Comparison of ENCODE assay signal across 7 cellular contexts in the genomic region with DNA sequence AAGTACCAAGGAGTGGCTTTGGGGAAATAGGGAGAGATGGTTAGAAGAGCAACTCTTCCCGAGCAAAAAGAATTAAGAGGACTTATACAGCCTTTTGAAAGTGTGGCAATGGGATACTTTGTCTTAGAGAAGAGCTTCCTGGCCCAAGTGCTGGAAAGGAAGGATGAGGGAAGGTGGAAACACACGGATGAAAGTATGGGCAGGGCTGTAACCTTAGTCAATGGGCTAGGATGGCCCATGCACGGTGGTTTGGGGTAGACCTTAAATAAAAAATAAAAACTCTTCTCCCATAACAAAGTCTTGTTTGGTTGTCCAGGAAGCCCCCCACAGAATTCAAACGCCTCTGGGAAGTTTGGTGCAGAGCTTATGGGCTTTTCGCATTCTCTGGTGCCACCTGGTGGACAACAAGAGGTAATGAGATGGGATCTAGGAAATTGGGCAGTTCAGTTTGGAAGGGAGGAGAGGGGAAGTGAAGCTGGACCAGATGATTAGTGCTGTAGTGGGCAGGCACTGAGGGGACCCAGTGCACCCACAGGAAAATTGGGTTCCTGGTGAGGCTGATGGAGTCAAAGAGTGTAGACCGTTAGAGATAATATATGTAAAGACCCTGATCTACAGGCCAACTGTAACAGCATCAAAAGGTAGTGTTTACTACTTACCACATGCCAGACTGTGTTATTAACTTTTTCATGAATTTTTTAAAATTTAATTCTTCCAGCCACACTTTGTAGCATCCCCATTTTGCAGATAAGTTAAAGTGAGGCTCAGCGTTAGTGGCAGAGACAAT. TPM values are rescaled to one million over a fixed set of nuclear protein-coding genes. Genes with fewer than 3 reads are reported as not detected.
DNase-seq lines count a peak whose midpoint lies in the region; TF ChIP-seq lines count a peak whose summit lies in the region.

No MANE protein-coding gene starts in this region.

- H3K9me3 ChIP-seq in HAP-1: no peaks in the 10 kb centered on the region

- H3K27me3 Mint-ChIP-seq in activated CD4-positive, alpha-beta memory T cell treated with anti-CD3 and anti-CD28 coated beads, Interleukin-2, amount 10 ng/mL, durations not matched to agents 7 days and 5 days: peaks cover 4% of the 10 kb centered on the region
- H3K27me3 Mint-ChIP-seq in activated T-helper 1 cell treated with anti-CD3 and anti-CD28 coated beads, Interleukin-12 subunit alpha, Interleukin-12 subunit beta, Interleukin-2, Interleukin-4 antibody, amounts not matched to agents 30 ng/mL and 10 ng/mL and 1 ng/mL, durations not matched to agents 14 hours and 24 hours and 36 hours (ENCODE audit: insufficient read depth): no peaks in the 10 kb centered on the region

- DNase-seq in ELR (ENCODE audit: low read depth) (peak; percentile 46), HAP-1 (ENCODE audit: low spot score in 2 of 2) (peak; percentile 57 to 72), NCI-H460 (ENCODE audit: extremely low read depth, low read depth) (peak; percentile 57), fibroblast of mammary gland (ENCODE audit: low read depth) (peak; percentile 64), occipital lobe (lab: John Stamatoyannopoulos, UW) (peak; percentile 1)
- peak; percentile 25 for DNase-seq in activated CD4-positive, alpha-beta memory T cell treated with anti-CD3 and anti-CD28 coated beads, Interleukin-2, amount 10 ng/mL, durations not matched to agents 7 days and 5 days
- no peak for DNase-seq in activated T-helper 1 cell treated with anti-CD3 and anti-CD28 coated beads, Interleukin-12 subunit alpha, Interleukin-12 subunit beta, Interleukin-2, Interleukin-4 antibody, amounts not matched to agents 30 ng/mL and 10 ng/mL and 1 ng/mL, durations not matched to agents 14 hours and 24 hours and 36 hours (ENCODE audit: low spot score)

- in situ Hi-C loops in HAP-1 (cut with MboI; ENCODE audit: low sequenced_read_pairs): loop anchor here (5.0 to 25.0 kb wide), 3 partner anchors 375 to 805 kb away; partner anchors contain the start of gene ELF4

- CTCF ChIA-PET in activated CD4-positive, alpha-beta memory T cell treated with anti-CD3 and anti-CD28 coated beads, Interleukin-2, amount 10 ng/mL, durations not matched to agents 7 days and 5 days (lab: Charles Lee): interaction anchor here (0.7 to 4.5 kb wide), 10 partner anchors 10 to 586 kb away, joined by 3 to 18 read pairs (median 4); no protein-coding TSS in a partner anchor

- intact Hi-C loops in activated T-helper 1 cell treated with anti-CD3 and anti-CD28 coated beads, Interleukin-12 subunit alpha, Interleukin-12 subunit beta, Interleukin-2, Interleukin-4 antibody, amounts not matched to agents 30 ng/mL and 10 ng/mL and 1 ng/mL, durations not matched to agents 14 hours and 24 hours and 36 hours (cut with micrococcal nuclease): loop anchor here (1.0 to 10.0 kb wide), 6 partner anchors 14 to 1312 kb away; partner anchors contain the start of gene ENOX2

- TF ChIP-seq CTCF in fibroblast of mammary gland (conservative IDR thresholded peaks at IDR 0.05; ENCODE audit: control insufficient read depth, insufficient read depth, low read depth, low read length): peak; percentile 84

- H3K36me3 ChIP-seq in HAP-1 (replicated peaks): no peaks in the 10 kb centered on the region

- H3K9me3 Mint-ChIP-seq in activated CD4-positive, alpha-beta memory T cell treated with anti-CD3 and anti-CD28 coated beads, Interleukin-2, amount 10 ng/mL, durations not matched to agents 7 days and 5 days: no peaks in the 10 kb centered on the region
- H3K9me3 Mint-ChIP-seq in activated T-helper 1 cell treated with anti-CD3 and anti-CD28 coated beads, Interleukin-12 subunit alpha, Interleukin-12 subunit beta, Interleukin-2, Interleukin-4 antibody, amounts not matched to agents 30 ng/mL and 10 ng/mL and 1 ng/mL, durations not matched to agents 14 hours and 24 hours and 36 hours: no peaks in the 10 kb centered on the region

- no peaks in the 10 kb centered on the region for H3K36me3 Mint-ChIP-seq in activated CD4-positive, alpha-beta memory T cell treated with anti-CD3 and anti-CD28 coated beads, Interleukin-2, amount 10 ng/mL, durations not matched to agents 7 days and 5 days (ENCODE audit: low read depth)
- H3K36me3 Mint-ChIP-seq in activated T-helper 1 cell treated with anti-CD3 and anti-CD28 coated beads, Interleukin-12 subunit alpha, Interleukin-12 subunit beta, Interleukin-2, Interleukin-4 antibody, amounts not matched to agents 30 ng/mL and 10 ng/mL and 1 ng/mL, durations not matched to agents 14 hours and 24 hours and 36 hours (ENCODE audit: low read depth): no peaks in the 10 kb centered on the region

- H3K4me1 ChIP-seq in HAP-1: peaks cover 7% of the 10 kb centered on the region; the same call in 1 of the 2 replicates

- no peak overlapping the region for H3K4me3 ChIP-seq in HAP-1
- H3K4me3 ChIP-seq in fibroblast of mammary gland (ENCODE audit: control insufficient read depth, low read depth, low read length): no peak overlapping the region

- H3K27ac Mint-ChIP-seq in activated CD4-positive, alpha-beta memory T cell treated with anti-CD3 and anti-CD28 coated beads, Interleukin-2, amount 10 ng/mL, durations not matched to agents 7 days and 5 days: no peak overlapping the region
- no peak overlapping the region for H3K27ac Mint-ChIP-seq in activated T-helper 1 cell treated with anti-CD3 and anti-CD28 coated beads, Interleukin-12 subunit alpha, Interleukin-12 subunit beta, Interleukin-2, Interleukin-4 antibody, amounts not matched to agents 30 ng/mL and 10 ng/mL and 1 ng/mL, durations not matched to agents 14 hours and 24 hours and 36 hours

- no peak overlapping the region for H3K4me3 Mint-ChIP-seq in activated CD4-positive, alpha-beta memory T cell treated with anti-CD3 and anti-CD28 coated beads, Interleukin-2, amount 10 ng/mL, durations not matched to agents 7 days and 5 days
- H3K4me3 Mint-ChIP-seq in activated T-helper 1 cell treated with anti-CD3 and anti-CD28 coated beads, Interleukin-12 subunit alpha, Interleukin-12 subunit beta, Interleukin-2, Interleukin-4 antibody, amounts not matched to agents 30 ng/mL and 10 ng/mL and 1 ng/mL, durations not matched to agents 14 hours and 24 hours and 36 hours: no peak overlapping the region

- no peaks in the 10 kb centered on the region for H3K27me3 ChIP-seq in HAP-1 (ENCODE audit: low read depth)

- no peaks in the 10 kb centered on the region for H3K4me1 Mint-ChIP-seq in activated CD4-positive, alpha-beta memory T cell treated with anti-CD3 and anti-CD28 coated beads, Interleukin-2, amount 10 ng/mL, durations not matched to agents 7 days and 5 days
- no peaks in the 10 kb centered on the region for H3K4me1 Mint-ChIP-seq in activated T-helper 1 cell treated with anti-CD3 and anti-CD28 coated beads, Interleukin-12 subunit alpha, Interleukin-12 subunit beta, Interleukin-2, Interleukin-4 antibody, amounts not matched to agents 30 ng/mL and 10 ng/mL and 1 ng/mL, durations not matched to agents 14 hours and 24 hours and 36 hours (ENCODE audit: low read depth)

- POLR2A ChIA-PET in activated CD4-positive, alpha-beta memory T cell treated with anti-CD3 and anti-CD28 coated beads, Interleukin-2, amount 10 ng/mL, durations not matched to agents 7 days and 5 days (lab: Charles Lee): no interaction called here

RNA-seq across cellular contexts. Expression of gene ENOX2, which starts 13.8 kb away (rescaled TPM):
- 14.6 and 15.9 TPM in 2 replicates for total RNA-seq in NCI-H460 (2014; rRNA removed; shearing (Covaris generic))
- 2.8 and 5.2 TPM in 2 replicates for polyA plus RNA-seq in NCI-H460 (2014; cell fraction: nucleus; rRNA removed)
- 10 to 100 TPM; 10.3 to 13.4 TPM for total RNA-seq in activated CD4-positive, alpha-beta memory T cell treated with anti-CD3 and anti-CD28 coated beads, Interleukin-2, amount 10 ng/mL, durations not matched to agents 7 days and 5 days
- total RNA-seq in occipital lobe: 5.1 TPM
- total RNA-seq in activated T-helper 1 cell treated with anti-CD3 and anti-CD28 coated beads, Interleukin-12 subunit alpha, Interleukin-12 subunit beta, Interleukin-2, Interleukin-4 antibody, amounts not matched to agents 30 ng/mL and 10 ng/mL and 1 ng/mL, durations not matched to agents 14 hours and 24 hours and 36 hours: 15.6 and 20.5 TPM in 2 replicates
